Comparison of ENCODE assay signal across 9 cellular contexts in the genomic region with DNA sequence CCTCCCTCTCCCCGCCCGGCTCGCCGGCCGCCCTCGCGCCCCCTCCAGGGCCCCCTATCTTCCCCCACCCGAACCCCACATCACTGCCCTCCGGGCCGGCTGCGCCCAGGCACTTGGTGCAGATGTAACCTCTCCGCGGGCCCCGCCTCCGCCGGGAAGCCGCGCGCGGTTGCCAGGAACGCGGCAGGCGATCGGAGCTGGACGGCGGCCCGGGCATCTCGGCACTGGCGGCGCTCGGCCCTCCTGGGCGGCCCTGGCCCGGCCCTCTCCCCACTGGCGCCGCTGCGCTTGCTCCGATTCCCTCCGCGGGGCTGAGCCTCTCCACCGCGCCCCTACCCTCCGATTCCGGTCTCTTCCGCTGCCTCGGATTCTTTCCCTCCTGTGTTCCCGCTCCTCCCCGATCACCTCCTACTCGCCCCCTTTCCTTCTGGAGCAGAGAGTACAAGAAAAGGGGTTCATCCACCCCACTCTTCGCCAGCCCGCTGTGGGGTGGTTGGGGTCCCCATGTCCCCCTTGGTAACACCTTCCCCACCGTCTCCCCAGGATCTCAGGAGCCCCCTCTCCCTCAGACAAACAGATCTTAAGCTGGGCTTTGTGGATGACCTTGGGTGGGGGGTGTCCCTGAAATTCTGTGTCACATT.
DNase-seq lines count a peak whose midpoint lies in the region; ATAC-seq and TF ChIP-seq lines count a peak whose summit lies in the region.
"Had no signal": no experiment of that assay in that cellular context is flagged by ENCODE, and none has a peak within 500 bp of the region (broad histone marks: within the 10 kb centered on the region; RNA-seq: fewer than 3 reads in every experiment).

No MANE protein-coding gene starts in this region.

- intact Hi-C loops in left ventricle myocardium inferior (cut with micrococcal nuclease): no loop called here
- intact Hi-C loops in ovary (cut with DNase I): loop anchor here in 3 of 4 donors (5.0 to 10.0 kb wide), 2 partner anchors 54 to 57 kb away; no protein-coding TSS in a partner anchor

- H3K27ac ChIP-seq in left ventricle myocardium inferior (replicated peaks) (peak overlapping the region; percentile 82), ovary (peak overlapping the region; percentile 81 to 84)
- H3K27ac ChIP-seq: KMS-11 had no signal

- peak; percentile 80 for DNase-seq in D341Med (ENCODE audit: low spot score)
- peak; percentile 23 for DNase-seq in NCI-H1105 (lab: John Stamatoyannopoulos, UW)
- DNase-seq in amygdala (lab: John Stamatoyannopoulos, UW): peak in 47 of 56 donors; percentile 27 to 86 (median 68)
- peak; percentile 86 for DNase-seq in left ventricle myocardium inferior
- peak; percentile 88 to 94 (median 92) for DNase-seq in ovary
- no peak for DNase-seq in NCI-H82 treated with DMSO at 0.1 percent for 48 hours (lab: John Stamatoyannopoulos, UW; ENCODE audit: unreplicated experiment)
- no peak for DNase-seq in RKO (ENCODE audit: low spot score)

- ATAC-seq in GM21390 (IDR thresholded peaks at IDR 0.05; ENCODE audit: unreplicated experiment): no peak

- H3K36me3 ChIP-seq in left ventricle myocardium inferior: no peaks in the 10 kb centered on the region
- H3K36me3 ChIP-seq in ovary: no peaks in the 10 kb centered on the region

- TF ChIP-seq CTCF in left ventricle myocardium inferior (IDR thresholded peaks at IDR 0.05; ENCODE audit: borderline replicate concordance): no peak
- no peak for TF ChIP-seq CTCF in ovary (IDR thresholded peaks at IDR 0.05)

- H3K4me3 ChIP-seq in left ventricle myocardium inferior: peak overlapping the region; percentile 67
- H3K4me3 ChIP-seq in ovary: peak overlapping the region; percentile 49

- H3K4me1 ChIP-seq in left ventricle myocardium inferior: peaks cover 29% of the 10 kb centered on the region
- peaks cover 4% of the 10 kb centered on the region for H3K4me1 ChIP-seq in ovary (ENCODE audit: insufficient read depth)

- peak; percentile 68 for TF ChIP-seq EP300 in ovary (IDR thresholded peaks at IDR 0.05)

- H3K9me3 ChIP-seq in left ventricle myocardium inferior (replicated peaks) (no peaks in the 10 kb centered on the region), ovary (no peaks in the 10 kb centered on the region)

- no peaks in the 10 kb centered on the region for H3K27me3 ChIP-seq in left ventricle myocardium inferior (ENCODE audit: low read depth)
- H3K27me3 ChIP-seq in ovary: no peaks in the 10 kb centered on the region

- no peak for TF ChIP-seq POLR2A in ovary (IDR thresholded peaks at IDR 0.05)

- WGBS in ovary, 3 donors: 1 to 3% (median 2%) methylated on average over 23 to 51 of the region's 51 CpGs

Comparison
In these comparisons a context has a peak if more than half of its experiments do, and no peak if none do; other contexts are left out.
1. DNase-seq: peak in D341Med (single experiment), NCI-H1105 (single experiment), amygdala (47 of 56), left ventricle myocardium inferior (single experiment) and ovary (5 of 5); none in NCI-H82 treated with DMSO at 0.1 percent for 48 hours (single experiment) and RKO (single experiment).